Comparison of ENCODE assay signal across 1 cellular context in the genomic region with DNA sequence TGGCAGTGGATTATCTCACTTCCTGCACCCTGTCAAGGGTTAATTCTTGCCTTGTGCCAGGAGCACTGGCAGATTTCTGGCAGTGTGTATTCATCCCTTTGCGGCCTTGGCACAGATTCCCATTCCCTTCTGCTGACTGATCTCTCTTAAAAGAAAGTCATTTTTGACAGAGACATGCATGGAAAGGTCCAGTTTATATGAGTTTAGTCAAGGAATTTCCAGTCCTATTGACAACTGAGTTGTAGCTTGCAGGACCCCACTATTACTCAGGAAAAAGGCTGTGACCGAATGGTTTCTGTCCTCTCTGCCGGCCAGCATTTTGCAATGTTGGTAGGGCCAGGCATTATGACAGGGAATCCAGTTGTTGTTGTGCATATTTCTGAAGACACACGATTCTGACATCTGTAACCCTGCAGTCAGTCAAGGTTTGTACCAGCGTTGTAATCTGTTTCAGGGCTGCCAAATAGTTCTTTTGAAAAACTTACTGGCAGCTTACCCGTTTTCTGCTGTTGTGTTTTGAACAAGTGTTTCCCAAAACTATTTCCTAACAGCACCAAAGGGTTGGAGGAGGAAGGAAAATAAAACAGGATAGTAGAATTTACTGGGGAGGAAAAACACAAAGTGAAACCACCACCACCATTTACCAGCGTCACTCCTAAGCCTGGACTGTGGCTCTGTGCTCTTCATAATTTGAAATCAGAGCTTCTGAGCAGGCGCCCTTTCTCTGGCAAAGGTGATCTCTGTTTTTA.
TF ChIP-seq lines count a peak whose summit lies in the region.

No MANE protein-coding gene starts in this region.

TF ChIP-seq in SK-N-SH, 30 proteins besides CTCF, POLR2A, EP300 and RAD21 (continued from another document):
- TF ChIP-seq, protein P1, sequence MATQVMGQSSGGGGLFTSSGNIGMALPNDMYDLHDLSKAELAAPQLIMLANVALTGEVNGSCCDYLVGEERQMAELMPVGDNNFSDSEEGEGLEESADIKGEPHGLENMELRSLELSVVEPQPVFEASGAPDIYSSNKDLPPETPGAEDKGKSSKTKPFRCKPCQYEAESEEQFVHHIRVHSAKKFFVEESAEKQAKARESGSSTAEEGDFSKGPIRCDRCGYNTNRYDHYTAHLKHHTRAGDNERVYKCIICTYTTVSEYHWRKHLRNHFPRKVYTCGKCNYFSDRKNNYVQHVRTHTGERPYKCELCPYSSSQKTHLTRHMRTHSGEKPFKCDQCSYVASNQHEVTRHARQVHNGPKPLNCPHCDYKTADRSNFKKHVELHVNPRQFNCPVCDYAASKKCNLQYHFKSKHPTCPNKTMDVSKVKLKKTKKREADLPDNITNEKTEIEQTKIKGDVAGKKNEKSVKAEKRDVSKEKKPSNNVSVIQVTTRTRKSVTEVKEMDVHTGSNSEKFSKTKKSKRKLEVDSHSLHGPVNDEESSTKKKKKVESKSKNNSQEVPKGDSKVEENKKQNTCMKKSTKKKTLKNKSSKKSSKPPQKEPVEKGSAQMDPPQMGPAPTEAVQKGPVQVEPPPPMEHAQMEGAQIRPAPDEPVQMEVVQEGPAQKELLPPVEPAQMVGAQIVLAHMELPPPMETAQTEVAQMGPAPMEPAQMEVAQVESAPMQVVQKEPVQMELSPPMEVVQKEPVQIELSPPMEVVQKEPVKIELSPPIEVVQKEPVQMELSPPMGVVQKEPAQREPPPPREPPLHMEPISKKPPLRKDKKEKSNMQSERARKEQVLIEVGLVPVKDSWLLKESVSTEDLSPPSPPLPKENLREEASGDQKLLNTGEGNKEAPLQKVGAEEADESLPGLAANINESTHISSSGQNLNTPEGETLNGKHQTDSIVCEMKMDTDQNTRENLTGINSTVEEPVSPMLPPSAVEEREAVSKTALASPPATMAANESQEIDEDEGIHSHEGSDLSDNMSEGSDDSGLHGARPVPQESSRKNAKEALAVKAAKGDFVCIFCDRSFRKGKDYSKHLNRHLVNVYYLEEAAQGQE (IDR thresholded peaks at IDR 0.05; ENCODE audit: low read depth, low read length) = no peak
- TF ChIP-seq ELF1 (IDR thresholded peaks at IDR 0.05) (no peak), RFX5 (IDR thresholded peaks at IDR 0.05; ENCODE audit: low read length) (no peak), TEAD4 (IDR thresholded peaks at IDR 0.05; ENCODE audit: borderline replicate concordance, insufficient read depth) (no peak; the same call in 1 of the 2 replicates), POLR2AphosphoS5 (IDR thresholded peaks at IDR 0.05; ENCODE audit: low read depth, low read length) (peak; percentile 27; the same call in 1 of the 2 replicates), FOXJ3 (CRISPR knock-in tag; IDR thresholded peaks at IDR 0.05) (no peak), FOXM1 (IDR thresholded peaks at IDR 0.05; ENCODE audit: low read depth) (no peak), GABPA (IDR thresholded peaks at IDR 0.05; ENCODE audit: low read depth) (no peak), SMC3 (IDR thresholded peaks at IDR 0.05; ENCODE audit: low read depth, low read length) (no peak), RXRA (IDR thresholded peaks at IDR 0.05; ENCODE audit: borderline replicate concordance, low read depth) (0 out of 2 replicates have a peak, but pooled peaks have one; percentile 31), YY1 (IDR thresholded peaks at IDR 0.05; ENCODE audit: low read depth) (no peak)
- TF ChIP-seq, protein P2, sequence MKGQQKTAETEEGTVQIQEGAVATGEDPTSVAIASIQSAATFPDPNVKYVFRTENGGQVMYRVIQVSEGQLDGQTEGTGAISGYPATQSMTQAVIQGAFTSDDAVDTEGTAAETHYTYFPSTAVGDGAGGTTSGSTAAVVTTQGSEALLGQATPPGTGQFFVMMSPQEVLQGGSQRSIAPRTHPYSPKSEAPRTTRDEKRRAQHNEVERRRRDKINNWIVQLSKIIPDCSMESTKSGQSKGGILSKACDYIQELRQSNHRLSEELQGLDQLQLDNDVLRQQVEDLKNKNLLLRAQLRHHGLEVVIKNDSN (IDR thresholded peaks at IDR 0.05; ENCODE audit: borderline replicate concordance, low read depth) = no peak
- TF ChIP-seq, protein P3, sequence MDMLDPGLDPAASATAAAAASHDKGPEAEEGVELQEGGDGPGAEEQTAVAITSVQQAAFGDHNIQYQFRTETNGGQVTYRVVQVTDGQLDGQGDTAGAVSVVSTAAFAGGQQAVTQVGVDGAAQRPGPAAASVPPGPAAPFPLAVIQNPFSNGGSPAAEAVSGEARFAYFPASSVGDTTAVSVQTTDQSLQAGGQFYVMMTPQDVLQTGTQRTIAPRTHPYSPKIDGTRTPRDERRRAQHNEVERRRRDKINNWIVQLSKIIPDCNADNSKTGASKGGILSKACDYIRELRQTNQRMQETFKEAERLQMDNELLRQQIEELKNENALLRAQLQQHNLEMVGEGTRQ (IDR thresholded peaks at IDR 0.05; ENCODE audit: borderline replicate concordance, low read depth, low read length) = no peak
- TF ChIP-seq, protein P4, sequence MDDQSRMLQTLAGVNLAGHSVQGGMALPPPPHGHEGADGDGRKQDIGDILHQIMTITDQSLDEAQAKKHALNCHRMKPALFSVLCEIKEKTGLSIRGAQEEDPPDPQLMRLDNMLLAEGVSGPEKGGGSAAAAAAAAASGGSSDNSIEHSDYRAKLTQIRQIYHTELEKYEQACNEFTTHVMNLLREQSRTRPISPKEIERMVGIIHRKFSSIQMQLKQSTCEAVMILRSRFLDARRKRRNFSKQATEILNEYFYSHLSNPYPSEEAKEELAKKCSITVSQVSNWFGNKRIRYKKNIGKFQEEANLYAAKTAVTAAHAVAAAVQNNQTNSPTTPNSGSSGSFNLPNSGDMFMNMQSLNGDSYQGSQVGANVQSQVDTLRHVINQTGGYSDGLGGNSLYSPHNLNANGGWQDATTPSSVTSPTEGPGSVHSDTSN (IDR thresholded peaks at IDR 0.05) = peak; percentile 77
- TF ChIP-seq, protein P5, sequence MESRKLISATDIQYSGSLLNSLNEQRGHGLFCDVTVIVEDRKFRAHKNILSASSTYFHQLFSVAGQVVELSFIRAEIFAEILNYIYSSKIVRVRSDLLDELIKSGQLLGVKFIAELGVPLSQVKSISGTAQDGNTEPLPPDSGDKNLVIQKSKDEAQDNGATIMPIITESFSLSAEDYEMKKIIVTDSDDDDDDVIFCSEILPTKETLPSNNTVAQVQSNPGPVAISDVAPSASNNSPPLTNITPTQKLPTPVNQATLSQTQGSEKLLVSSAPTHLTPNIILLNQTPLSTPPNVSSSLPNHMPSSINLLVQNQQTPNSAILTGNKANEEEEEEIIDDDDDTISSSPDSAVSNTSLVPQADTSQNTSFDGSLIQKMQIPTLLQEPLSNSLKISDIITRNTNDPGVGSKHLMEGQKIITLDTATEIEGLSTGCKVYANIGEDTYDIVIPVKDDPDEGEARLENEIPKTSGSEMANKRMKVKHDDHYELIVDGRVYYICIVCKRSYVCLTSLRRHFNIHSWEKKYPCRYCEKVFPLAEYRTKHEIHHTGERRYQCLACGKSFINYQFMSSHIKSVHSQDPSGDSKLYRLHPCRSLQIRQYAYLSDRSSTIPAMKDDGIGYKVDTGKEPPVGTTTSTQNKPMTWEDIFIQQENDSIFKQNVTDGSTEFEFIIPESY (IDR thresholded peaks at IDR 0.05; ENCODE audit: borderline replicate concordance, low read depth) = 0 out of 2 replicates have a peak, but pooled peaks have one; percentile 21
TF ChIP-seq in SK-N-SH: peak in this region for 9.
